In genomic region chr3:11185564-11186317, GRCh38 we compare ENCODE assay signal across 2 cellular contexts.
TF ChIP-seq lines count a peak whose summit lies in the region.

No MANE protein-coding gene starts in this region.

TF ChIP-seq in HEK293, 187 proteins besides CTCF, POLR2A, EP300 and RAD21 (continued from another document and continues in another):
- TF ChIP-seq ZNF792 (tag by site-specific recombination; IDR thresholded peaks at IDR 0.05) = 0 out of 2 replicates have a peak, but pooled peaks have one; percentile 74
- TF ChIP-seq ZNF221 (tag by site-specific recombination; IDR thresholded peaks at IDR 0.05; ENCODE audit: borderline replicate concordance) = no peak
- TF ChIP-seq ZNF558 (tag by site-specific recombination; IDR thresholded peaks at IDR 0.05) = no peak
- no peak for TF ChIP-seq TRIM28 (IDR thresholded peaks at IDR 0.05; ENCODE audit: borderline replicate concordance, low read length)
- TF ChIP-seq ZBTB7A (tag by site-specific recombination; IDR thresholded peaks at IDR 0.05; ENCODE audit: low read depth) = no peak
- TF ChIP-seq SCRT2 (tag by site-specific recombination; IDR thresholded peaks at IDR 0.05) = no peak
- TF ChIP-seq ZBTB48 (tag by site-specific recombination; IDR thresholded peaks at IDR 0.05) = no peak
- no peak for TF ChIP-seq SP3 (tag by site-specific recombination; IDR thresholded peaks at IDR 0.05)
- no peak for TF ChIP-seq ZNF473 (tag by site-specific recombination; IDR thresholded peaks at IDR 0.05)
- TF ChIP-seq ZNF747 (tag by site-specific recombination; IDR thresholded peaks at IDR 0.05) = no peak
- TF ChIP-seq ZNF560 (tag by site-specific recombination; IDR thresholded peaks at IDR 0.05; ENCODE audit: borderline replicate concordance) = no peak
- TF ChIP-seq ATF2 (tag by site-specific recombination; IDR thresholded peaks at IDR 0.05; ENCODE audit: low read depth) = no peak
- no peak for TF ChIP-seq ZNF76 (tag by site-specific recombination; IDR thresholded peaks at IDR 0.05; ENCODE audit: borderline replicate concordance, low read depth)
- TF ChIP-seq RBAK (tag by site-specific recombination; IDR thresholded peaks at IDR 0.05) = no peak
- no peak for TF ChIP-seq GFI1B (tag by site-specific recombination; IDR thresholded peaks at IDR 0.05)
- peak; percentile 52; the same call in 1 of the 2 replicates for TF ChIP-seq ZNF600 (tag by site-specific recombination; IDR thresholded peaks at IDR 0.05)
- TF ChIP-seq, protein P1, sequence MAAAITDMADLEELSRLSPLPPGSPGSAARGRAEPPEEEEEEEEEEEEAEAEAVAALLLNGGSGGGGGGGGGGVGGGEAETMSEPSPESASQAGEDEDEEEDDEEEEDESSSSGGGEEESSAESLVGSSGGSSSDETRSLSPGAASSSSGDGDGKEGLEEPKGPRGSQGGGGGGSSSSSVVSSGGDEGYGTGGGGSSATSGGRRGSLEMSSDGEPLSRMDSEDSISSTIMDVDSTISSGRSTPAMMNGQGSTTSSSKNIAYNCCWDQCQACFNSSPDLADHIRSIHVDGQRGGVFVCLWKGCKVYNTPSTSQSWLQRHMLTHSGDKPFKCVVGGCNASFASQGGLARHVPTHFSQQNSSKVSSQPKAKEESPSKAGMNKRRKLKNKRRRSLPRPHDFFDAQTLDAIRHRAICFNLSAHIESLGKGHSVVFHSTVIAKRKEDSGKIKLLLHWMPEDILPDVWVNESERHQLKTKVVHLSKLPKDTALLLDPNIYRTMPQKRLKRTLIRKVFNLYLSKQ (tag by site-specific recombination; IDR thresholded peaks at IDR 0.05; ENCODE audit: borderline replicate concordance) = no peak
- no peak for TF ChIP-seq ZSCAN16 (tag by site-specific recombination; IDR thresholded peaks at IDR 0.05)
- TF ChIP-seq ZNF37A (tag by site-specific recombination; IDR thresholded peaks at IDR 0.05) = no peak
- TF ChIP-seq ZBTB17 (tag by site-specific recombination; IDR thresholded peaks at IDR 0.05) = no peak
- no peak for TF ChIP-seq ZNF529 (tag by site-specific recombination; IDR thresholded peaks at IDR 0.05; ENCODE audit: insufficient replicate concordance)
- peak; percentile 17; the same call in 1 of the 2 replicates for TF ChIP-seq ZBTB20 (tag by site-specific recombination; IDR thresholded peaks at IDR 0.05)
- TF ChIP-seq, protein P2, sequence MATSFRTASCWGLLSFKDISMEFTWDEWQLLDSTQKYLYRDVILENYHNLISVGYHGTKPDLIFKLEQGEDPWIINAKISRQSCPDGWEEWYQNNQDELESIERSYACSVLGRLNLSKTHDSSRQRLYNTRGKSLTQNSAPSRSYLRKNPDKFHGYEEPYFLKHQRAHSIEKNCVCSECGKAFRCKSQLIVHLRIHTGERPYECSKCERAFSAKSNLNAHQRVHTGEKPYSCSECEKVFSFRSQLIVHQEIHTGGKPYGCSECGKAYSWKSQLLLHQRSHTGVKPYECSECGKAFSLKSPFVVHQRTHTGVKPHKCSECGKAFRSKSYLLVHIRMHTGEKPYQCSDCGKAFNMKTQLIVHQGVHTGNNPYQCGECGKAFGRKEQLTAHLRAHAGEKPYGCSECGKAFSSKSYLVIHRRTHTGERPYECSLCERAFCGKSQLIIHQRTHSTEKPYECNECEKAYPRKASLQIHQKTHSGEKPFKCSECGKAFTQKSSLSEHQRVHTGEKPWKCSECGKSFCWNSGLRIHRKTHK (tag by site-specific recombination; IDR thresholded peaks at IDR 0.05) = no peak
- no peak for TF ChIP-seq ZNF416 (tag by site-specific recombination; IDR thresholded peaks at IDR 0.05)
- TF ChIP-seq, protein P3, sequence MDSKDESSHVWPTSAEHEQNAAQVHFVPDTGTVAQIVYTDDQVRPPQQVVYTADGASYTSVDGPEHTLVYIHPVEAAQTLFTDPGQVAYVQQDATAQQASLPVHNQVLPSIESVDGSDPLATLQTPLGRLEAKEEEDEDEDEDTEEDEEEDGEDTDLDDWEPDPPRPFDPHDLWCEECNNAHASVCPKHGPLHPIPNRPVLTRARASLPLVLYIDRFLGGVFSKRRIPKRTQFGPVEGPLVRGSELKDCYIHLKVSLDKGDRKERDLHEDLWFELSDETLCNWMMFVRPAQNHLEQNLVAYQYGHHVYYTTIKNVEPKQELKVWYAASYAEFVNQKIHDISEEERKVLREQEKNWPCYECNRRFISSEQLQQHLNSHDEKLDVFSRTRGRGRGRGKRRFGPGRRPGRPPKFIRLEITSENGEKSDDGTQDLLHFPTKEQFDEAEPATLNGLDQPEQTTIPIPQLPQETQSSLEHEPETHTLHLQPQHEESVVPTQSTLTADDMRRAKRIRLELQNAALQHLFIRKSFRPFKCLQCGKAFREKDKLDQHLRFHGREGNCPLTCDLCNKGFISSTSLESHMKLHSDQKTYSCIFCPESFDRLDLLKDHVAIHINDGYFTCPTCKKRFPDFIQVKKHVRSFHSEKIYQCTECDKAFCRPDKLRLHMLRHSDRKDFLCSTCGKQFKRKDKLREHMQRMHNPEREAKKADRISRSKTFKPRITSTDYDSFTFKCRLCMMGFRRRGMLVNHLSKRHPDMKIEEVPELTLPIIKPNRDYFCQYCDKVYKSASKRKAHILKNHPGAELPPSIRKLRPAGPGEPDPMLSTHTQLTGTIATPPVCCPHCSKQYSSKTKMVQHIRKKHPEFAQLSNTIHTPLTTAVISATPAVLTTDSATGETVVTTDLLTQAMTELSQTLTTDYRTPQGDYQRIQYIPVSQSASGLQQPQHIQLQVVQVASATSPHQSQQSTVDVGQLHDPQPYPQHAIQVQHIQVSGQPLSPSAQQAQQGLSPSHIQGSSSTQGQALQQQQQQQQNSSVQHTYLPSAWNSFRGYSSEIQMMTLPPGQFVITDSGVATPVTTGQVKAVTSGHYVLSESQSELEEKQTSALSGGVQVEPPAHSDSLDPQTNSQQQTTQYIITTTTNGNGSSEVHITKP (tag by site-specific recombination; IDR thresholded peaks at IDR 0.05) = peak; percentile 36; the same call in 1 of the 2 replicates
- no peak for TF ChIP-seq ZNF10 (tag by site-specific recombination; IDR thresholded peaks at IDR 0.05)

TF ChIP-seq in K562, 482 proteins besides CTCF, POLR2A, EP300 and RAD21:
- TF ChIP-seq, protein P4, sequence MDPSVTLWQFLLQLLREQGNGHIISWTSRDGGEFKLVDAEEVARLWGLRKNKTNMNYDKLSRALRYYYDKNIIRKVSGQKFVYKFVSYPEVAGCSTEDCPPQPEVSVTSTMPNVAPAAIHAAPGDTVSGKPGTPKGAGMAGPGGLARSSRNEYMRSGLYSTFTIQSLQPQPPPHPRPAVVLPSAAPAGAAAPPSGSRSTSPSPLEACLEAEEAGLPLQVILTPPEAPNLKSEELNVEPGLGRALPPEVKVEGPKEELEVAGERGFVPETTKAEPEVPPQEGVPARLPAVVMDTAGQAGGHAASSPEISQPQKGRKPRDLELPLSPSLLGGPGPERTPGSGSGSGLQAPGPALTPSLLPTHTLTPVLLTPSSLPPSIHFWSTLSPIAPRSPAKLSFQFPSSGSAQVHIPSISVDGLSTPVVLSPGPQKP (CRISPR knock-in tag; IDR thresholded peaks at IDR 0.05) = no peak
- TF ChIP-seq, protein P5, sequence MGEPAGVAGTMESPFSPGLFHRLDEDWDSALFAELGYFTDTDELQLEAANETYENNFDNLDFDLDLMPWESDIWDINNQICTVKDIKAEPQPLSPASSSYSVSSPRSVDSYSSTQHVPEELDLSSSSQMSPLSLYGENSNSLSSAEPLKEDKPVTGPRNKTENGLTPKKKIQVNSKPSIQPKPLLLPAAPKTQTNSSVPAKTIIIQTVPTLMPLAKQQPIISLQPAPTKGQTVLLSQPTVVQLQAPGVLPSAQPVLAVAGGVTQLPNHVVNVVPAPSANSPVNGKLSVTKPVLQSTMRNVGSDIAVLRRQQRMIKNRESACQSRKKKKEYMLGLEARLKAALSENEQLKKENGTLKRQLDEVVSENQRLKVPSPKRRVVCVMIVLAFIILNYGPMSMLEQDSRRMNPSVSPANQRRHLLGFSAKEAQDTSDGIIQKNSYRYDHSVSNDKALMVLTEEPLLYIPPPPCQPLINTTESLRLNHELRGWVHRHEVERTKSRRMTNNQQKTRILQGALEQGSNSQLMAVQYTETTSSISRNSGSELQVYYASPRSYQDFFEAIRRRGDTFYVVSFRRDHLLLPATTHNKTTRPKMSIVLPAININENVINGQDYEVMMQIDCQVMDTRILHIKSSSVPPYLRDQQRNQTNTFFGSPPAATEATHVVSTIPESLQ (CRISPR knock-in tag; IDR thresholded peaks at IDR 0.05) = no peak
- TF ChIP-seq CEBPB (tag; IDR thresholded peaks at IDR 0.05) (no peak), CTBP1 (IDR thresholded peaks at IDR 0.05; ENCODE audit: borderline replicate concordance) (no peak), RBM25 (IDR thresholded peaks at IDR 0.05; ENCODE audit: low read depth, low read length, severe bottlenecking) (peak; percentile 61), SNIP1 (IDR thresholded peaks at IDR 0.05; ENCODE audit: low read depth) (no peak)
TF ChIP-seq in K562: peak in this region for 1.
